In genomic region chr19:52961981-52962380, GRCh38 we compare ENCODE assay signal across 9 cellular contexts. TPM values are rescaled to one million over a fixed set of nuclear protein-coding genes. Genes with fewer than 3 reads are reported as not detected.
DNase-seq lines count a peak whose midpoint lies in the region; ATAC-seq and TF ChIP-seq lines count a peak whose summit lies in the region.
"Had no signal": no experiment of that assay in that cellular context is flagged by ENCODE, and none has a peak within 500 bp of the region (broad histone marks: within the 10 kb centered on the region; RNA-seq: fewer than 3 reads in every experiment).

No MANE protein-coding gene starts in this region.

- no peak for ATAC-seq in activated CD4-positive, alpha-beta T cell treated with anti-CD3 and anti-CD28 coated beads for 36 hours
- ATAC-seq in activated naive CD8-positive, alpha-beta T cell treated with anti-CD3 and anti-CD28 coated beads, Interleukin-2, amount 50 U/mL, for 24 hours: no peak
- ATAC-seq in left colon: peak; percentile 16
- no peak for ATAC-seq in GM18867 (IDR thresholded peaks at IDR 0.05; ENCODE audit: unreplicated experiment)

- POLR2A ChIA-PET in activated CD4-positive, alpha-beta T cell treated with anti-CD3 and anti-CD28 coated beads for 36 hours (lab: Charles Lee): no interaction called here

- peak overlapping the region; percentile 96 for H3K27ac Mint-ChIP-seq in activated CD4-positive, alpha-beta T cell treated with anti-CD3 and anti-CD28 coated beads for 36 hours
- peak overlapping the region; percentile 87 for H3K27ac Mint-ChIP-seq in activated naive CD8-positive, alpha-beta T cell treated with anti-CD3 and anti-CD28 coated beads, Interleukin-2, amount 50 U/mL, for 24 hours

- WGBS in thyroid gland, 2 donors: 26 to 32% methylated on average over 5 of the region's 5 CpGs

- peaks cover 29% of the 10 kb centered on the region for H3K9me3 Mint-ChIP-seq in activated CD4-positive, alpha-beta T cell treated with anti-CD3 and anti-CD28 coated beads for 36 hours (ENCODE audit: low read depth)
- H3K9me3 Mint-ChIP-seq in activated naive CD8-positive, alpha-beta T cell treated with anti-CD3 and anti-CD28 coated beads, Interleukin-2, amount 50 U/mL, for 24 hours: peaks cover 31% of the 10 kb centered on the region

- H3K4me1 Mint-ChIP-seq in activated CD4-positive, alpha-beta T cell treated with anti-CD3 and anti-CD28 coated beads for 36 hours: peaks cover 26% of the 10 kb centered on the region
- peaks cover 25% of the 10 kb centered on the region for H3K4me1 Mint-ChIP-seq in activated naive CD8-positive, alpha-beta T cell treated with anti-CD3 and anti-CD28 coated beads, Interleukin-2, amount 50 U/mL, for 24 hours

- no peaks in the 10 kb centered on the region for H3K9me3 ChIP-seq in thyroid gland

- no peaks in the 10 kb centered on the region for H3K27me3 Mint-ChIP-seq in activated CD4-positive, alpha-beta T cell treated with anti-CD3 and anti-CD28 coated beads for 36 hours
- H3K27me3 Mint-ChIP-seq in activated naive CD8-positive, alpha-beta T cell treated with anti-CD3 and anti-CD28 coated beads, Interleukin-2, amount 50 U/mL, for 24 hours: no peaks in the 10 kb centered on the region

- peaks cover 45% of the 10 kb centered on the region for H3K36me3 Mint-ChIP-seq in activated CD4-positive, alpha-beta T cell treated with anti-CD3 and anti-CD28 coated beads for 36 hours (ENCODE audit: low read depth)
- peaks cover 55% of the 10 kb centered on the region for H3K36me3 Mint-ChIP-seq in activated naive CD8-positive, alpha-beta T cell treated with anti-CD3 and anti-CD28 coated beads, Interleukin-2, amount 50 U/mL, for 24 hours (ENCODE audit: low read depth)

- no peak for TF ChIP-seq CTCF in thyroid gland (IDR thresholded peaks at IDR 0.05)

- H3K4me3 ChIP-seq in thyroid gland (replicated peaks in 1 of 3): peak overlapping the region; percentile 14 to 61 (median 20)

- intact Hi-C loops in activated CD4-positive, alpha-beta T cell treated with anti-CD3 and anti-CD28 coated beads for 36 hours (cut with DNase I, micrococcal nuclease): loop anchor here (1.0 to 5.0 kb wide), 19 partner anchors 20 to 915 kb away; partner anchors contain the start of genes ZNF160 (in 2 of the 2), ZNF320 (in 2 of the 2), ZNF468 (in 2 of the 2) and MYADM (in 1 of the 2)
- intact Hi-C loops in left colon (cut with DNase I, micrococcal nuclease): no loop called here
- intact Hi-C loops in thyroid gland (cut with DNase I): no loop called here

- H3K27ac ChIP-seq in thyroid gland: peak overlapping the region; percentile 1 to 67 (median 37)

- no peaks in the 10 kb centered on the region for H3K27me3 ChIP-seq in thyroid gland

- H3K4me3 Mint-ChIP-seq in activated CD4-positive, alpha-beta T cell treated with anti-CD3 and anti-CD28 coated beads for 36 hours: peak overlapping the region; percentile 96
- peak overlapping the region; percentile 92 for H3K4me3 Mint-ChIP-seq in activated naive CD8-positive, alpha-beta T cell treated with anti-CD3 and anti-CD28 coated beads, Interleukin-2, amount 50 U/mL, for 24 hours

- peaks cover 8 to 12% of the 10 kb centered on the region in 2 donors for H3K4me1 ChIP-seq in thyroid gland

- CTCF ChIA-PET in activated CD4-positive, alpha-beta T cell treated with anti-CD3 and anti-CD28 coated beads for 36 hours (lab: Charles Lee): no interaction called here

- DNase-seq in activated CD4-positive, alpha-beta T cell treated with anti-CD3 and anti-CD28 coated beads for 36 hours: no peak
- no peak for DNase-seq in activated CD4-positive, alpha-beta T cell treated with anti-CD3 and anti-CD28 coated beads for 4 hours
- no peak for DNase-seq in activated naive CD8-positive, alpha-beta T cell treated with anti-CD3 and anti-CD28 coated beads, Interleukin-2, amount 50 U/mL, for 24 hours
- DNase-seq in left colon (no peak), thyroid gland (no peak), NCI-H1436 treated with DMSO at 0.1 percent for 48 hours (lab: John Stamatoyannopoulos, UW) (no peak), NCI-H187 (lab: John Stamatoyannopoulos, UW) (no peak)

- H3K36me3 ChIP-seq in thyroid gland: no peaks in the 10 kb centered on the region

- no peak for TF ChIP-seq POLR2A in thyroid gland (IDR thresholded peaks at IDR 0.05)

RNA-seq across cellular contexts. Expression of gene ZNF816, which starts 0.7 kb away (rescaled TPM):
- total RNA-seq in activated CD4-positive, alpha-beta T cell treated with anti-CD3 and anti-CD28 coated beads for 36 hours: 10 to 100 TPM; 10.7 to 11.4 TPM
- total RNA-seq in left colon (10 to 100 TPM; 12.8 to 14.2 TPM), thyroid gland (10 to 100 TPM in 2 of 4 donors, 1 to 10 TPM in 2; 6.3 to 17.5 (median 12.2) TPM)

RNA-seq across cellular contexts. Expression of gene ZNF888, which starts 38.8 kb away (rescaled TPM):
- total RNA-seq in activated CD4-positive, alpha-beta T cell treated with anti-CD3 and anti-CD28 coated beads for 36 hours: 1 to 10 TPM; 5.1 to 5.5 TPM
- 10 to 100 TPM; 11.4 to 18.3 TPM for total RNA-seq in left colon
- 1 to 10 TPM; 3.3 to 8.3 (median 6.8) TPM for total RNA-seq in thyroid gland

RNA-seq across cellular contexts. Expression of gene ERVV-1, which starts 51.7 kb away (rescaled TPM):
- total RNA-seq in activated CD4-positive, alpha-beta T cell treated with anti-CD3 and anti-CD28 coated beads for 36 hours: under 1 TPM in 1 of 2 experiments, not detected in 1; 0.11 TPM
- total RNA-seq in left colon (not detected), thyroid gland (not detected)
- total RNA-seq: Daoy had no signal

Comparison
In these comparisons a context has a peak if more than half of its experiments do, and no peak if none do; other contexts are left out.
1. intact Hi-C loops: an anchor here in activated CD4-positive, alpha-beta T cell treated with anti-CD3 and anti-CD28 coated beads for 36 hours (1.0 to 5.0 kb wide); none called in left colon and thyroid gland.